11 cellular contexts compared by ENCODE assay signal in the genomic region with DNA sequence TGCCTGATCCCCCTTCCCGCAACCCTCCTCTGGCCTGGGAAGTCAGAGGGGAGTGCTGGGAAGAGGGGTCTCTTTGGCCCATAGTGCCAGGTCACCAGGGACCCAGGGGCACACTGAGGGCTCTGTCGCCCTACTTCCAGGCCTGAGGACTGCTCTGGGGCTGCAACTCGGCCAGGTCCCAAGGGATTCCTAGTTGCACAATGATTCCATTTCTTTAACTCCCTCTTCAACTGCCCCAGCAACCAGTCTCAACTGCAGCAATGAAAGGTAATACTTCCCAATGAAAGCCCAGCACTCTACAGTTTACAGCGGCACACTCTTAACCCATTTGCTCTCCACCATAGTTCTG. TPM values are rescaled to one million over a fixed set of nuclear protein-coding genes. Genes with fewer than 3 reads are reported as not detected.
DNase-seq lines count a peak whose midpoint lies in the region; ATAC-seq and TF ChIP-seq lines count a peak whose summit lies in the region.
"Had no signal": no experiment of that assay in that cellular context is flagged by ENCODE, and none has a peak within 500 bp of the region (broad histone marks: within the 10 kb centered on the region; RNA-seq: fewer than 3 reads in every experiment).

No MANE protein-coding gene starts in this region.

- peaks cover 48% of the 10 kb centered on the region for H3K4me1 Mint-ChIP-seq in endothelial cell (ENCODE audit: unreplicated experiment)

- intact Hi-C loops in tibial artery (cut with DNase I; ENCODE audit: low total_unique reads): loop anchor here (5.0 kb wide), 1 partner anchor 33 kb away; no protein-coding TSS in a partner anchor

- peaks cover 10% of the 10 kb centered on the region for H3K36me3 Mint-ChIP-seq in endothelial cell (ENCODE audit: low read depth, unreplicated experiment)
- H3K36me3 Mint-ChIP-seq: T-cell had no signal

- peak overlapping the region; percentile 67 for H3K27ac Mint-ChIP-seq in endothelial cell (ENCODE audit: unreplicated experiment)

- no peaks in the 10 kb centered on the region for H3K27me3 ChIP-seq in tibial artery

- no peaks in the 10 kb centered on the region for H3K36me3 ChIP-seq in tibial artery

- H3K4me3 ChIP-seq in NB4 (ENCODE audit: low read depth, low read length) (no peak overlapping the region), tibial artery (peak overlapping the region; percentile 9 to 36)

- TF ChIP-seq CTCF in NB4 (IDR thresholded peaks at IDR 0.05; ENCODE audit: low read depth, low read length) (no peak), endothelial cell (IDR thresholded peaks at IDR 0.05; ENCODE audit: unreplicated experiment) (no peak), tibial artery (IDR thresholded peaks at IDR 0.05) (no peak)

- peak overlapping the region; percentile 14 for H3K4me3 Mint-ChIP-seq in endothelial cell (ENCODE audit: unreplicated experiment)
- H3K4me3 Mint-ChIP-seq: T-cell had no signal

- H3K4me1 ChIP-seq in tibial artery: peaks cover 0 to 77% (median 61%) of the 10 kb centered on the region in 4 donors

- TF ChIP-seq POLR2A in NB4 (IDR thresholded peaks at IDR 0.05; ENCODE audit: extremely low read depth, insufficient read length): no peak

- DNase-seq in NB4 (ENCODE audit: low read depth) (peak; percentile 83), endothelial cell (ENCODE audit: low spot score) (no peak), mucosa of gallbladder (ENCODE audit: low spot score) (peak; percentile 49), tibial artery (peak; percentile 74 to 87), superior temporal gyrus (ENCODE audit: extremely low spot score) (no peak), UCSD-AML1 (lab: John Stamatoyannopoulos, UW; ENCODE audit: unreplicated experiment) (no peak)
- no peak for DNase-seq in stimulated activated naive CD8-positive, alpha-beta T cell treated with anti-CD3 and anti-CD28 coated beads, Interleukin-15, Interleukin-2, amounts not matched to agents 100 U/mL and 50 U/mL, for 24 hours
- no peak for DNase-seq in effector CD4-positive, alpha-beta T cell
- DNase-seq: NCI-H748 treated with DMSO at 0.1 percent for 48 hours, T-cell had no signal

- H3K9me3 Mint-ChIP-seq in endothelial cell (ENCODE audit: unreplicated experiment): no peaks in the 10 kb centered on the region
- H3K9me3 Mint-ChIP-seq: T-cell had no signal

- no peaks in the 10 kb centered on the region for H3K9me3 ChIP-seq in tibial artery

- peaks cover 9% of the 10 kb centered on the region for H3K27me3 Mint-ChIP-seq in endothelial cell (ENCODE audit: unreplicated experiment)
- H3K27me3 Mint-ChIP-seq: T-cell had no signal

- no peak for ATAC-seq in stimulated activated naive CD8-positive, alpha-beta T cell treated with anti-CD3 and anti-CD28 coated beads, Interleukin-15, Interleukin-2, amounts not matched to agents 100 U/mL and 50 U/mL, for 24 hours
- ATAC-seq: T-cell had no signal

- H3K27ac ChIP-seq in tibial artery: peak overlapping the region; percentile 85 to 91
- H3K27ac ChIP-seq: KMS-11 had no signal

RNA-seq across cellular contexts. Expression of a gene that starts 35.7 kb away (rescaled TPM):
- 96.2 TPM for total RNA-seq in endothelial cell (ENCODE audit: unreplicated experiment)
- 170 TPM for total RNA-seq in mucosa of gallbladder

Comparison
In these comparisons a context has a peak if more than half of its experiments do, and no peak if none do; other contexts are left out.
1. DNase-seq: peak in NB4 (single experiment), mucosa of gallbladder (single experiment) and tibial artery (2 of 2); none in endothelial cell (single experiment), stimulated activated naive CD8-positive, alpha-beta T cell treated with anti-CD3 and anti-CD28 coated beads, Interleukin-15, Interleukin-2, amounts not matched to agents 100 U/mL and 50 U/mL, for 24 hours (single experiment), superior temporal gyrus (single experiment), effector CD4-positive, alpha-beta T cell (single experiment) and UCSD-AML1 (single experiment).